ENCODE assay signal across 21 cellular contexts in genomic region chr11:62578541-62578940, GRCh38. TPM values are rescaled to one million over a fixed set of nuclear protein-coding genes. Genes with fewer than 3 reads are reported as not detected.
A peak's percentile ranks its signal among the peaks of the same experiment; 100 is the strongest.
DNase-seq lines count a peak whose midpoint lies in the region; ATAC-seq, FAIRE-seq and TF ChIP-seq lines count a peak whose summit lies in the region.
"Had no signal": no experiment of that assay in that cellular context is flagged by ENCODE, and none has a peak within 500 bp of the region (broad histone marks: within the 10 kb centered on the region; RNA-seq: fewer than 3 reads in every experiment).

No MANE protein-coding gene starts in this region.

- H3K9me1 ChIP-seq in K562 (ENCODE audit: control insufficient read depth, insufficient read depth, low read length) = no peaks in the 10 kb centered on the region

- intact Hi-C loops in left cardiac atrium (cut with DNase I) = no loop called here
- intact Hi-C loops in left ventricle myocardium superior (cut with micrococcal nuclease) = no loop called here
- intact Hi-C loops in K562 (cut with micrococcal nuclease) = no loop called here
- intact Hi-C loops in lower lobe of right lung (cut with DNase I) = no loop called here

- H3K9me3 Mint-ChIP-seq in neural progenitor cell = no peaks in the 10 kb centered on the region
- H3K9me3 Mint-ChIP-seq: CD4-positive, CD25-positive, alpha-beta regulatory T cell; H9; HFFc6 had no signal

- H3K4me1 ChIP-seq in K562 (replicated peaks in 1 of 2; ENCODE audit: control insufficient read depth in 2 of 2, insufficient read depth in 2 of 2, low read length in 2 of 2) = peaks cover 4 to 30% of the 10 kb centered on the region in 2 experiments; a peak in 3 of 5 replicates
- peaks cover 30% of the 10 kb centered on the region for H3K4me1 ChIP-seq in lower lobe of right lung
- H3K4me1 ChIP-seq in subcutaneous abdominal adipose tissue (ENCODE audit: control insufficient read depth in 5 of 5, insufficient read depth in 5 of 5, low read length in 5 of 5) = peaks cover 2 to 41% (median 34%) of the 10 kb centered on the region in 5 donors
- peaks cover 6% of the 10 kb centered on the region for H3K4me1 ChIP-seq in neural progenitor cell

- POLR2A ChIA-PET in K562 (lab: Yijun Ruan, JAX) = interaction anchor here (0.7 kb wide), 1 partner anchor 13 kb away, joined by 4 read pairs; the partner anchor contains the start of gene TUT1

- H3K4me1 Mint-ChIP-seq in neural progenitor cell = peaks cover 14% of the 10 kb centered on the region

- no TSS peak for BruUV-seq in K562 (replicated peaks; lab: Mats Ljungman, UMichigan)

- no peak overlapping the region for H3K27ac Mint-ChIP-seq in neural progenitor cell
- H3K27ac Mint-ChIP-seq: CD4-positive, CD25-positive, alpha-beta regulatory T cell; H9; HFFc6 had no signal

- H4K20me1 ChIP-seq in K562 (replicated peaks; ENCODE audit: control insufficient read depth, insufficient read depth, low read length) (no peaks in the 10 kb centered on the region), neural progenitor cell (ENCODE audit: low read depth) (peaks cover 3% of the 10 kb centered on the region)

- FAIRE-seq in K562 (lab: Jason Lieb, UNC) = no peak

- CTCF ChIA-PET in K562 (lab: Yijun Ruan, JAX; ENCODE audit: low intra/inter-chr PET ratio) = no interaction called here

- peaks cover 71% of the 10 kb centered on the region for H3K36me3 ChIP-seq in K562 (ENCODE audit: control insufficient read depth, insufficient read depth, low read length)
- peaks cover 72% of the 10 kb centered on the region for H3K36me3 ChIP-seq in lower lobe of right lung
- H3K36me3 ChIP-seq in subcutaneous abdominal adipose tissue (ENCODE audit: control insufficient read depth in 5 of 5, insufficient read depth in 5 of 5, low read length in 5 of 5) = peaks cover 4 to 49% (median 32%) of the 10 kb centered on the region in 5 donors
- H3K36me3 ChIP-seq in neural progenitor cell = no peaks in the 10 kb centered on the region

- H3K27me3 ChIP-seq in K562 (ENCODE audit: control insufficient read depth in 2 of 2, insufficient read depth in 2 of 2, low read length in 2 of 2) (no peaks in the 10 kb centered on the region), lower lobe of right lung (ENCODE audit: low read depth) (no peaks in the 10 kb centered on the region), subcutaneous abdominal adipose tissue (ENCODE audit: control insufficient read depth in 5 of 5, insufficient read depth in 4 of 5, low read length in 5 of 5) (no peaks in the 10 kb centered on the region), neural progenitor cell (no peaks in the 10 kb centered on the region)
- H3K27me3 ChIP-seq: SJSA1 had no signal

- H3K4me2 ChIP-seq in K562 (ENCODE audit: insufficient read depth, low read length) (no peak overlapping the region), neural progenitor cell (no peak overlapping the region)

- TF ChIP-seq CTCF in K562 (IDR thresholded peaks at IDR 0.05 in 2 of 3, conservative IDR thresholded peaks at IDR 0.05 in 1 of 3; ENCODE audit: insufficient read depth in 2 of 3, low read depth in 1 of 3, low read length in 3 of 3) = no peak
- no peak for TF ChIP-seq CTCF in lower lobe of right lung (IDR thresholded peaks at IDR 0.05)
- no peak for TF ChIP-seq CTCF in neural progenitor cell (IDR thresholded peaks at IDR 0.05)

- peaks cover 10% of the 10 kb centered on the region for H3K27me3 Mint-ChIP-seq in neural progenitor cell (ENCODE audit: insufficient read depth, low read depth)
- H3K27me3 Mint-ChIP-seq: CD4-positive, CD25-positive, alpha-beta regulatory T cell had no signal

- in situ Hi-C loops in K562 (cut with MboI) = no loop called here

- whole genome bisulfite sequencing in K562 (ENCODE audit: insufficient coverage, low coverage, missing lambda C conversion rate) = 98% methylated on average over 5 of the region's 11 CpGs

- H3K27ac ChIP-seq in K562 (ENCODE audit: extremely low read depth, low read depth, low read length) = no peak overlapping the region
- peak overlapping the region; percentile 86 for H3K27ac ChIP-seq in lower lobe of right lung
- peak overlapping the region; percentile 100 for H3K27ac ChIP-seq in subcutaneous abdominal adipose tissue (ENCODE audit: low read depth, low read length)
- H3K27ac ChIP-seq in neural progenitor cell = no peak overlapping the region
- H3K27ac ChIP-seq: SJSA1 had no signal

- H3K9me3 ChIP-seq in K562 (replicated peaks; ENCODE audit: control insufficient read depth, insufficient read depth, low read depth, low read length) (no peaks in the 10 kb centered on the region; the same call in 1 of the 2 replicates), lower lobe of right lung (no peaks in the 10 kb centered on the region), subcutaneous abdominal adipose tissue (ENCODE audit: control insufficient read depth in 5 of 5, low read length in 5 of 5) (no peaks in the 10 kb centered on the region), neural progenitor cell (ENCODE audit: low read depth) (no peaks in the 10 kb centered on the region)
- H3K9me3 ChIP-seq: SJSA1 had no signal

- H3K9ac ChIP-seq in K562 (ENCODE audit: insufficient read depth in 1 of 2, low read depth in 2 of 2, low read length in 2 of 2) = peak overlapping the region in 1 of 2 experiments; percentile 75; a peak in 2 of 4 replicates
- H3K9ac ChIP-seq in subcutaneous abdominal adipose tissue (ENCODE audit: low read length in 5 of 5) = no peak overlapping the region
- no peak overlapping the region for H3K9ac ChIP-seq in neural progenitor cell

- ATAC-seq in left cardiac atrium (no peak), left ventricle myocardium superior (no peak), K562 (no peak), lower lobe of right lung (no peak)
- ATAC-seq: Panc1 had no signal

- no peak overlapping the region for H2AFZ ChIP-seq in K562 (ENCODE audit: low read depth, low read length)
- H2AFZ ChIP-seq in neural progenitor cell (replicated peaks) = no peak overlapping the region

- TF ChIP-seq EP300 in K562 (IDR thresholded peaks at IDR 0.05; ENCODE audit: low read length) = no peak

- TF ChIP-seq RAD21 in K562 (CRISPR knock-in tag; conservative IDR thresholded peaks at IDR 0.05 in 1 of 2, IDR thresholded peaks at IDR 0.05 in 1 of 2) = no peak

- H3K4me3 Mint-ChIP-seq in neural progenitor cell = no peak overlapping the region
- H3K4me3 Mint-ChIP-seq: CD4-positive, CD25-positive, alpha-beta regulatory T cell; H9; HFFc6 had no signal

- H3K79me2 ChIP-seq in K562 (ENCODE audit: control insufficient read depth, insufficient read depth, low read length) = peaks cover 19% of the 10 kb centered on the region
- H3K79me2 ChIP-seq in neural progenitor cell (ENCODE audit: low read depth) = peaks cover 11% of the 10 kb centered on the region

- H3K36me3 Mint-ChIP-seq in neural progenitor cell = peaks cover 16% of the 10 kb centered on the region

- peaks cover 7% of the 10 kb centered on the region for H3F3A ChIP-seq in neural progenitor cell (ENCODE audit: low read depth)

- no peak for TF ChIP-seq POLR2A in K562 (conservative IDR thresholded peaks at IDR 0.05)
- TF ChIP-seq POLR2A in erythroblast (IDR thresholded peaks at IDR 0.05; ENCODE audit: low read length) = no peak

- DNase-seq in left cardiac atrium (peak; percentile 14), left ventricle myocardium superior (no peak), K562 (ENCODE audit: extremely low read depth in 1 of 4, low spot score in 3 of 4) (no peak), lower lobe of right lung (no peak), erythroblast (lab: John Stamatoyannopoulos, UW) (no peak), OCI-M1 (lab: John Stamatoyannopoulos, UW) (no peak), neural progenitor cell (ENCODE audit: low spot score) (no peak)
- DNase-seq: CD4-positive, CD25-positive, alpha-beta regulatory T cell; DMS79; H9; HFFc6; KBM-7; MM.1S; NCI-H1048; NCI-H1417 treated with DMSO at 0.1 percent for 48 hours; NCI-H187; NCI-H510A; NCI-H748 treated with DMSO at 0.1 percent for 48 hours had no signal

- H3K4me3 ChIP-seq in K562 (no peak overlapping the region), lower lobe of right lung (no peak overlapping the region), subcutaneous abdominal adipose tissue (ENCODE audit: low read depth in 1 of 5, low read length in 5 of 5) (no peak overlapping the region), neural progenitor cell (no peak overlapping the region)
- H3K4me3 ChIP-seq: SJSA1 had no signal

RNA-seq across cellular contexts. Expression of gene EEF1G, which starts 4.8 kb away (rescaled TPM):
- total RNA-seq in left cardiac atrium = 100 to 1,000 TPM; 833 to 894 TPM
- 804 TPM for total RNA-seq in left ventricle myocardium superior
- 157 and 277 TPM in 2 replicates for total RNA-seq in K562 (2011; cell fraction: chromatin; rRNA removed; ENCODE audit: low replicate concordance)
- total RNA-seq in K562 (2011; cell fraction: nucleolus; rRNA removed) = 471 and 476 TPM in 2 replicates
- 624 and 1,167 TPM in 2 replicates for total RNA-seq in K562 (2011; cell fraction: nucleoplasm; rRNA removed)
- total RNA-seq in K562 (2014; rRNA removed) = 2,058 and 2,269 TPM in 2 replicates
- total RNA-seq in K562 (2014; rRNA removed; fragmentation: Illumina TruSeq; extraction: Trizol) = 1,872 and 2,117 TPM in 2 replicates
- total RNA-seq in K562 (2015; rRNA removed; fragmentation: Illumina TruSeq; extraction: Trizol) = 2,017 and 2,035 TPM in 2 replicates
- total RNA-seq in K562 (2021) = 1,822 and 1,912 TPM in 2 replicates
- 2,098 and 2,266 TPM in 2 replicates for polyA plus RNA-seq in K562 (2011; rRNA removed)
- 2,402 and 2,852 TPM in 2 replicates for polyA plus RNA-seq in K562 (2011; cell fraction: cytosol; rRNA removed)
- 1,113 and 1,374 TPM in 2 replicates for polyA plus RNA-seq in K562 (2011; cell fraction: nucleus; rRNA removed)
- 1,964 and 2,831 TPM in 2 replicates for polyA plus RNA-seq in K562 (2012)
- 1,982 and 2,349 TPM in 2 replicates for polyA plus RNA-seq in K562 (2014; fragmentation: Illumina TruSeq; extraction: Trizol)
- 1,000 to 10,000 TPM in 1 of 2 experiments, 100 to 1,000 TPM in 1; 985 to 1,460 TPM for polyA plus RNA-seq in K562 (2014; fragmentation: Nextera tagmentation; extraction: Ambion mirVana)
- polyA plus RNA-seq in K562 (2014; rRNA removed) = 1,633 and 1,674 TPM in 2 replicates
- 1,497 and 1,545 TPM in 2 replicates for polyA minus RNA-seq in K562 (2011; rRNA and poly(A)+ RNA removed)
- 1,399 and 1,500 TPM in 2 replicates for polyA minus RNA-seq in K562 (2011; cell fraction: cytosol; rRNA and poly(A)+ RNA removed)
- 145 and 316 TPM in 2 replicates for polyA minus RNA-seq in K562 (2011; cell fraction: nucleus; rRNA and poly(A)+ RNA removed)
- 899 TPM for total RNA-seq in lower lobe of right lung
- total RNA-seq in neural progenitor cell (ENCODE audit: low replicate concordance) = 2,358 and 3,183 TPM in 2 replicates

RNA-seq across cellular contexts. Expression of gene TUT1, which starts 12.8 kb away (rescaled TPM):
- total RNA-seq in left cardiac atrium (10 to 100 TPM in 1 of 2 donors, 1 to 10 TPM in 1; 9.6 to 11.5 TPM), left ventricle myocardium superior (12.3 TPM), K562 (2014; rRNA removed) (18.5 and 20.9 TPM in 2 replicates), K562 (2014; rRNA removed; fragmentation: Illumina TruSeq; extraction: Trizol) (7.2 and 9.6 TPM in 2 replicates), K562 (2015; rRNA removed; fragmentation: Illumina TruSeq; extraction: Trizol) (11.5 and 12.4 TPM in 2 replicates), K562 (2021) (38.9 and 44.3 TPM in 2 replicates), lower lobe of right lung (15.8 TPM), neural progenitor cell (ENCODE audit: low replicate concordance) (4.8 and 23.1 TPM in 2 replicates)
- 47.7 and 72.1 TPM in 2 replicates for total RNA-seq in K562 (2011; cell fraction: chromatin; rRNA removed; ENCODE audit: low replicate concordance)
- 38.0 and 41.8 TPM in 2 replicates for total RNA-seq in K562 (2011; cell fraction: nucleolus; rRNA removed)
- total RNA-seq in K562 (2011; cell fraction: nucleoplasm; rRNA removed) = 30.8 and 37.0 TPM in 2 replicates
- polyA plus RNA-seq in K562 (2011; rRNA removed) (15.7 and 31.2 TPM in 2 replicates), K562 (2014; fragmentation: Illumina TruSeq; extraction: Trizol) (22.8 and 26.7 TPM in 2 replicates), K562 (2014; fragmentation: Nextera tagmentation; extraction: Ambion mirVana) (1 to 10 TPM in 1 of 2 experiments, under 1 TPM in 1; 0.66 to 1.5 TPM), K562 (2014; rRNA removed) (24.3 and 28.2 TPM in 2 replicates)
- polyA plus RNA-seq in K562 (2011; cell fraction: cytosol; rRNA removed) = 12.9 and 21.9 TPM in 2 replicates
- polyA plus RNA-seq in K562 (2011; cell fraction: nucleus; rRNA removed) = 57.1 and 64.8 TPM in 2 replicates
- 25.7 and 28.0 TPM in 2 replicates for polyA plus RNA-seq in K562 (2012)
- 12.0 and 15.6 TPM in 2 replicates for polyA minus RNA-seq in K562 (2011; rRNA and poly(A)+ RNA removed)
- polyA minus RNA-seq in K562 (2011; cell fraction: cytosol; rRNA and poly(A)+ RNA removed) = 8.6 and 12.8 TPM in 2 replicates
- 10.0 and 15.2 TPM in 2 replicates for polyA minus RNA-seq in K562 (2011; cell fraction: nucleus; rRNA and poly(A)+ RNA removed)

RNA-seq across cellular contexts. Expression of gene MTA2, which starts 23.1 kb away (rescaled TPM):
- total RNA-seq in left cardiac atrium = 10 to 100 TPM; 38.1 to 60.6 TPM
- 33.1 TPM for total RNA-seq in left ventricle myocardium superior
- total RNA-seq in K562 (2011; cell fraction: chromatin; rRNA removed; ENCODE audit: low replicate concordance) = 245 and 284 TPM in 2 replicates
- total RNA-seq in K562 (2011; cell fraction: nucleolus; rRNA removed) = 124 TPM in 2 replicates
- total RNA-seq in K562 (2011; cell fraction: nucleoplasm; rRNA removed) = 132 and 142 TPM in 2 replicates
- total RNA-seq in K562 (2014; rRNA removed) = 185 and 203 TPM in 2 replicates
- total RNA-seq in K562 (2014; rRNA removed; fragmentation: Illumina TruSeq; extraction: Trizol) = 161 and 172 TPM in 2 replicates
- total RNA-seq in K562 (2015; rRNA removed; fragmentation: Illumina TruSeq; extraction: Trizol) = 195 and 217 TPM in 2 replicates
- total RNA-seq in K562 (2021) = 176 and 203 TPM in 2 replicates
- polyA plus RNA-seq in K562 (2011; rRNA removed) = 36.0 and 48.6 TPM in 2 replicates
- polyA plus RNA-seq in K562 (2011; cell fraction: cytosol; rRNA removed) = 40.7 and 41.9 TPM in 2 replicates
- 130 and 158 TPM in 2 replicates for polyA plus RNA-seq in K562 (2011; cell fraction: nucleus; rRNA removed)
- polyA plus RNA-seq in K562 (2012) = 115 and 136 TPM in 2 replicates
- 190 and 220 TPM in 2 replicates for polyA plus RNA-seq in K562 (2014; fragmentation: Illumina TruSeq; extraction: Trizol)
- polyA plus RNA-seq in K562 (2014; fragmentation: Nextera tagmentation; extraction: Ambion mirVana) = 1 to 10 TPM; 6.2 to 9.9 TPM
- 121 and 125 TPM in 2 replicates for polyA plus RNA-seq in K562 (2014; rRNA removed)
- polyA minus RNA-seq in K562 (2011; rRNA and poly(A)+ RNA removed) = 61.0 and 97.7 TPM in 2 replicates
- 55.1 and 63.3 TPM in 2 replicates for polyA minus RNA-seq in K562 (2011; cell fraction: cytosol; rRNA and poly(A)+ RNA removed)
- 55.5 and 81.5 TPM in 2 replicates for polyA minus RNA-seq in K562 (2011; cell fraction: nucleus; rRNA and poly(A)+ RNA removed)
- total RNA-seq in lower lobe of right lung = 68.4 TPM
- total RNA-seq in neural progenitor cell (ENCODE audit: low replicate concordance) = 108 and 135 TPM in 2 replicates

RNA-seq across cellular contexts. Expression of gene AHNAK, which starts 31.9 kb away (rescaled TPM):
- total RNA-seq in left cardiac atrium = 100 to 1,000 TPM; 329 to 404 TPM
- total RNA-seq in left ventricle myocardium superior = 354 TPM
- total RNA-seq in K562 (2011; cell fraction: chromatin; rRNA removed; ENCODE audit: low replicate concordance) = 39.7 and 135 TPM in 2 replicates
- total RNA-seq in K562 (2011; cell fraction: nucleolus; rRNA removed) = 22.0 and 31.1 TPM in 2 replicates
- 33.6 and 34.6 TPM in 2 replicates for total RNA-seq in K562 (2011; cell fraction: nucleoplasm; rRNA removed)
- total RNA-seq in K562 (2014; rRNA removed) = 66.4 and 75.0 TPM in 2 replicates
- 44.1 and 45.1 TPM in 2 replicates for total RNA-seq in K562 (2014; rRNA removed; fragmentation: Illumina TruSeq; extraction: Trizol)
- 71.3 and 71.7 TPM in 2 replicates for total RNA-seq in K562 (2015; rRNA removed; fragmentation: Illumina TruSeq; extraction: Trizol)
- 89.2 and 89.7 TPM in 2 replicates for total RNA-seq in K562 (2021)
- polyA plus RNA-seq in K562 (2011; rRNA removed) = 17.6 and 33.5 TPM in 2 replicates
- polyA plus RNA-seq in K562 (2011; cell fraction: cytosol; rRNA removed) = 5.7 and 18.0 TPM in 2 replicates
- 53.7 and 161 TPM in 2 replicates for polyA plus RNA-seq in K562 (2011; cell fraction: nucleus; rRNA removed)
- 43.6 and 58.2 TPM in 2 replicates for polyA plus RNA-seq in K562 (2012)
- 35.3 and 45.0 TPM in 2 replicates for polyA plus RNA-seq in K562 (2014; fragmentation: Illumina TruSeq; extraction: Trizol)
- 1 to 10 TPM; 1.5 to 2.5 TPM for polyA plus RNA-seq in K562 (2014; fragmentation: Nextera tagmentation; extraction: Ambion mirVana)
- polyA plus RNA-seq in K562 (2014; rRNA removed) = 26.0 and 30.1 TPM in 2 replicates
- polyA minus RNA-seq in K562 (2011; rRNA and poly(A)+ RNA removed) = 82.9 and 138 TPM in 2 replicates
- polyA minus RNA-seq in K562 (2011; cell fraction: cytosol; rRNA and poly(A)+ RNA removed) = 55.4 and 84.5 TPM in 2 replicates
- polyA minus RNA-seq in K562 (2011; cell fraction: nucleus; rRNA and poly(A)+ RNA removed) = 20.5 and 109 TPM in 2 replicates
- 809 TPM for total RNA-seq in lower lobe of right lung
- total RNA-seq in neural progenitor cell (ENCODE audit: low replicate concordance) = 14.9 and 15.0 TPM in 2 replicates

RNA-seq across cellular contexts. Expression of gene EML3, which starts 34.0 kb away (rescaled TPM):
- 10 to 100 TPM; 29.1 to 46.8 TPM for total RNA-seq in left cardiac atrium
- total RNA-seq in left ventricle myocardium superior = 12.9 TPM
- 108 and 289 TPM in 2 replicates for total RNA-seq in K562 (2011; cell fraction: chromatin; rRNA removed; ENCODE audit: low replicate concordance)
- 172 and 175 TPM in 2 replicates for total RNA-seq in K562 (2011; cell fraction: nucleolus; rRNA removed)
- 130 TPM in 2 replicates for total RNA-seq in K562 (2011; cell fraction: nucleoplasm; rRNA removed)
- total RNA-seq in K562 (2014; rRNA removed) = 26.4 and 31.7 TPM in 2 replicates
- 12.6 and 16.7 TPM in 2 replicates for total RNA-seq in K562 (2014; rRNA removed; fragmentation: Illumina TruSeq; extraction: Trizol)
- total RNA-seq in K562 (2015; rRNA removed; fragmentation: Illumina TruSeq; extraction: Trizol) = 20.7 and 22.1 TPM in 2 replicates
- 77.3 and 90.5 TPM in 2 replicates for total RNA-seq in K562 (2021)
- 36.8 and 50.2 TPM in 2 replicates for polyA plus RNA-seq in K562 (2011; rRNA removed)
- 30.9 and 49.9 TPM in 2 replicates for polyA plus RNA-seq in K562 (2011; cell fraction: cytosol; rRNA removed)
- polyA plus RNA-seq in K562 (2011; cell fraction: nucleus; rRNA removed) = 239 and 311 TPM in 2 replicates
- 41.6 and 58.4 TPM in 2 replicates for polyA plus RNA-seq in K562 (2012)
- polyA plus RNA-seq in K562 (2014; fragmentation: Illumina TruSeq; extraction: Trizol) = 27.9 and 31.2 TPM in 2 replicates
- polyA plus RNA-seq in K562 (2014; fragmentation: Nextera tagmentation; extraction: Ambion mirVana) = under 1 TPM; 0.32 to 0.59 TPM
- 49.5 and 64.2 TPM in 2 replicates for polyA plus RNA-seq in K562 (2014; rRNA removed)
- 22.5 TPM in 2 replicates for polyA minus RNA-seq in K562 (2011; rRNA and poly(A)+ RNA removed)
- 22.3 and 28.2 TPM in 2 replicates for polyA minus RNA-seq in K562 (2011; cell fraction: cytosol; rRNA and poly(A)+ RNA removed)
- polyA minus RNA-seq in K562 (2011; cell fraction: nucleus; rRNA and poly(A)+ RNA removed) = 38.9 and 46.8 TPM in 2 replicates
- 69.3 TPM for total RNA-seq in lower lobe of right lung
- total RNA-seq in neural progenitor cell (ENCODE audit: low replicate concordance) = 4.0 and 26.6 TPM in 2 replicates

Comparison
In these comparisons a context has a peak if more than half of its experiments do, and no peak if none do; other contexts are left out.
1. H3K27ac ChIP-seq: peak in lower lobe of right lung (single experiment) and subcutaneous abdominal adipose tissue (single experiment); none in K562 (single experiment) and neural progenitor cell (single experiment).